Comparison of ENCODE assay signal across 9 cellular contexts in the genomic region with DNA sequence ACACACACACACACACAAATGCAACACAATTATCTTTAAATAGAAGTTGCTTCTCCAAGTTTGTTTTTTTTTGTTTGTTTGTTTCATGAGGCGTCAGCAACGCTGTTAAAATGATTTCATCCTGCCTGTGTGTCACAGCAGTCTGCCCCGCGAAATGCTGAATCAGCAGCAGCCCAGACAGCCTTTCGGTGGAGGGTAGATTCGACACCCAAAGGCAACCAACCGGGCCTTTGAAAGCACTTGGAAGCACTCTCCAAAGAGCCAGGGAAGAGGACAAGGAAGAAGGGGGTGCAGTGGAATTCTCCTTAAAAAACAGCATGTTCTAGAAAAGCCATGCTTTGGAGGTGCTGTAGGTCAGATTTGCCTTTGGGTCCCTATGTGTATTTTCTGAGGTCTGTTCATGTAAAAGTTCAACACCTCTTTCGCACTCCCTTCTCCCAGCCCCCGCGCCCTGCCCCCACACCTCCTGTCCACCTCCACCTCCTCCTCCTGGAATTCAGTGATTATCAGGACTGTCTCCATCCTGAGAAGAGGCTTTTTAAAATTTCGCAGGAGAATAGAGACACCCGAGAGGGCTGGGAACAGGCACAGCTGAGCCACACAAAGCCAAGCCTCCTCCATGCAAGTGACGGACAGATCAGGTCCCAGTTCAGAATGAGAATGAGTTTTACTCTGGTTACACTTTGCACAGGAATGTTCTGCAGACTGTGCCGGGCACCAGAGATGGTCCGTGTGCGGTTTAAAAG.
DNase-seq lines count a peak whose midpoint lies in the region; ATAC-seq, FAIRE-seq and TF ChIP-seq lines count a peak whose summit lies in the region.
"Had no signal": no experiment of that assay in that cellular context is flagged by ENCODE, and none has a peak within 500 bp of the region (broad histone marks: within the 10 kb centered on the region; RNA-seq: fewer than 3 reads in every experiment).

No MANE protein-coding gene starts in this region.

- H3K27me3 ChIP-seq in HUES6 (ENCODE audit: control insufficient read depth, insufficient read depth, low read length) (no peaks in the 10 kb centered on the region), bronchial epithelial cell (ENCODE audit: control insufficient read depth, insufficient read depth, low read length) (no peaks in the 10 kb centered on the region), stomach smooth muscle (ENCODE audit: control insufficient read depth in 1 of 2, insufficient read depth in 2 of 2, low read length in 2 of 2) (no peaks in the 10 kb centered on the region)
- H3K27me3 ChIP-seq: vagina had no signal

- H3K9me3 ChIP-seq in HUES6 (ENCODE audit: control insufficient read depth, insufficient read depth, low read depth, low read length) (no peaks in the 10 kb centered on the region), stomach smooth muscle (ENCODE audit: control insufficient read depth in 2 of 2, low read length in 2 of 2) (no peaks in the 10 kb centered on the region)
- H3K9me3 ChIP-seq: vagina had no signal

- peak; percentile 36 for FAIRE-seq in bronchial epithelial cell (lab: Jason Lieb, UNC)

- H3K4me3 ChIP-seq in HUES6 (ENCODE audit: low read depth, low read length) = peak overlapping the region; percentile 33; the same call in 1 of the 2 replicates
- no peak overlapping the region for H3K4me3 ChIP-seq in bronchial epithelial cell (ENCODE audit: low read depth, low read length)
- peak overlapping the region; percentile 27 to 57 for H3K4me3 ChIP-seq in stomach smooth muscle (ENCODE audit: low read length in 2 of 2)
- H3K4me3 ChIP-seq: vagina had no signal

- H3K27ac ChIP-seq in HUES6 (ENCODE audit: low read depth, low read length) (no peak overlapping the region; the same call in 1 of the 2 replicates), stomach smooth muscle (ENCODE audit: low read length) (peak overlapping the region; percentile 18)
- H3K27ac ChIP-seq: vagina had no signal

- no peak for TF ChIP-seq CTCF in bronchial epithelial cell (IDR thresholded peaks at IDR 0.05; ENCODE audit: insufficient read depth, low read length, severe bottlenecking)

- H3K4me1 ChIP-seq in HUES6 (ENCODE audit: control insufficient read depth, insufficient read depth, low read length) = peaks cover 61% of the 10 kb centered on the region
- peaks cover 44% of the 10 kb centered on the region for H3K4me1 ChIP-seq in stomach smooth muscle (ENCODE audit: control insufficient read depth, insufficient read depth, low read length)

- H3K36me3 ChIP-seq in HUES6 (ENCODE audit: control insufficient read depth, insufficient read depth, low read length) (no peaks in the 10 kb centered on the region), bronchial epithelial cell (ENCODE audit: control insufficient read depth, insufficient read depth, low read length) (no peaks in the 10 kb centered on the region), stomach smooth muscle (ENCODE audit: control insufficient read depth in 2 of 2, insufficient read depth in 2 of 2, low read length in 2 of 2) (peaks cover 0 to 5% of the 10 kb centered on the region in 2 donors)
- H3K36me3 ChIP-seq: vagina had no signal

- DNase-seq in bronchial epithelial cell (ENCODE audit: low read depth) (no peak), left lobe of liver (ENCODE audit: low spot score) (no peak), D341Med (ENCODE audit: low spot score) (no peak), activated T-cell treated with anti-CD3 and anti-CD28 coated beads for 4 hours (no peak), NCI-H2227 (lab: John Stamatoyannopoulos, UW; ENCODE audit: unreplicated experiment) (no peak)
- DNase-seq: NCI-H2227 treated with DMSO at 0.1 percent for 48 hours had no signal

- peak overlapping the region; percentile 58 for H3K9ac ChIP-seq in HUES6 (ENCODE audit: low read length)
- H3K9ac ChIP-seq in stomach smooth muscle (ENCODE audit: low read length in 2 of 2) = peak overlapping the region in 1 of 2 donors; percentile 39

- peak; percentile 38 for ATAC-seq in left lobe of liver
